ENCODE assay signal across 1 cellular context in the genomic region with DNA sequence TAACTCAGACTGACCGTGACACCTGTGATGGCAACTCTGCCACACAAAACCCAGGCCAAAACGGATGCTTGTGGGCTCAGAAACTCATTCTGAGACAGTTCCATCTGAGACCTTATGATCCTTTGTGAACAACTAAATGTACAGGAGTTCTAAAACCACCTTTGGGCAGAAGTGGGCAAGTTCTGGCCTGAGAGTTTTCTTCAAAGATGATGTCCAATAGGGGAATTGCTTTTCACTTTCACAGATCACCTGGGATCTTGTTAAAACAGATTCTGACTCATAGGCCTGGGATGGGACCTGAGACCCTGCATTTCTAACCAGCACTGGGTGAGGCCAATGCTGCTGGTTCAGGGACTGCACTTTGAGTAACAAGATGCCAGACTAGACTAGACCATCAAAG.
TF ChIP-seq lines count a peak whose summit lies in the region.

No MANE protein-coding gene starts in this region.

TF ChIP-seq in A549, 52 proteins besides CTCF, POLR2A, EP300 and RAD21 (continued from another document):
- TF ChIP-seq, protein P1, sequence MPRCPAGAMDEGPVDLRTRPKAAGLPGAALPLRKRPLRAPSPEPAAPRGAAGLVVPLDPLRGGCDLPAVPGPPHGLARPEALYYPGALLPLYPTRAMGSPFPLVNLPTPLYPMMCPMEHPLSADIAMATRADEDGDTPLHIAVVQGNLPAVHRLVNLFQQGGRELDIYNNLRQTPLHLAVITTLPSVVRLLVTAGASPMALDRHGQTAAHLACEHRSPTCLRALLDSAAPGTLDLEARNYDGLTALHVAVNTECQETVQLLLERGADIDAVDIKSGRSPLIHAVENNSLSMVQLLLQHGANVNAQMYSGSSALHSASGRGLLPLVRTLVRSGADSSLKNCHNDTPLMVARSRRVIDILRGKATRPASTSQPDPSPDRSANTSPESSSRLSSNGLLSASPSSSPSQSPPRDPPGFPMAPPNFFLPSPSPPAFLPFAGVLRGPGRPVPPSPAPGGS (IDR thresholded peaks at IDR 0.05): no peak
- TF ChIP-seq SMC3 (IDR thresholded peaks at IDR 0.05) (no peak), POLR2AphosphoS2 (conservative IDR thresholded peaks at IDR 0.05; ENCODE audit: low read length) (no peak), ATOH8 (CRISPR knock-in tag; IDR thresholded peaks at IDR 0.05; ENCODE audit: low read depth) (no peak), ZNF302 (CRISPR knock-in tag; IDR thresholded peaks at IDR 0.05) (no peak)
- TF ChIP-seq, protein P2, sequence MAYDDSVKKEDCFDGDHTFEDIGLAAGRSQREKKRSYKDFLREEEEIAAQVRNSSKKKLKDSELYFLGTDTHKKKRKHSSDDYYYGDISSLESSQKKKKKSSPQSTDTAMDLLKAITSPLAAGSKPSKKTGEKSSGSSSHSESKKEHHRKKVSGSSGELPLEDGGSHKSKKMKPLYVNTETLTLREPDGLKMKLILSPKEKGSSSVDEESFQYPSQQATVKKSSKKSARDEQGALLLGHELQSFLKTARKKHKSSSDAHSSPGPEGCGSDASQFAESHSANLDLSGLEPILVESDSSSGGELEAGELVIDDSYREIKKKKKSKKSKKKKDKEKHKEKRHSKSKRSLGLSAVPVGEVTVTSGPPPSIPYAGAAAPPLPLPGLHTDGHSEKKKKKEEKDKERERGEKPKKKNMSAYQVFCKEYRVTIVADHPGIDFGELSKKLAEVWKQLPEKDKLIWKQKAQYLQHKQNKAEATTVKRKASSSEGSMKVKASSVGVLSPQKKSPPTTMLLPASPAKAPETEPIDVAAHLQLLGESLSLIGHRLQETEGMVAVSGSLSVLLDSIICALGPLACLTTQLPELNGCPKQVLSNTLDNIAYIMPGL (CRISPR knock-in tag; IDR thresholded peaks at IDR 0.05; ENCODE audit: borderline replicate concordance): no peak
TF ChIP-seq in A549: peak in this region for 0.
